Comparison of ENCODE assay signal across 23 cellular contexts in the genomic region with DNA sequence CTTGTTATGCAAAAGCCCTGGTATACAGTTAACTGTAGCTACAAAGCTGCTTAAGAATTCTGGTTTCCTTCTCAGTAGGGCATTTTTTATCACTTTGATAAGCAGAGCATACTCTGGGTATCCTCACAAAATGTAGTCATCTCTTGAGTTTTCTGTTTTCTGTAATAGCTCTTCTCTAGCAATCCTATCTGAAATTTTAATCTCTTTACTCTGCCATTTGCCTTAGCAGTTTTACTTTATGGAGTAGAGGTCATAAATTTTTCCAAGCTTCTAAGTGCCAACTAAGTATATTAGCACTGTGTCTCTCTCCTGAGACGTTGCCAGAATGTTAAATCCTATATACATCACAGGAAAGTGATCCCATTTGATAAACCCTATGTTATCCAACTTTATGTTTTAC. TPM values are rescaled to one million over a fixed set of nuclear protein-coding genes. Genes with fewer than 3 reads are reported as not detected.
DNase-seq lines count a peak whose midpoint lies in the region; ATAC-seq, FAIRE-seq and TF ChIP-seq lines count a peak whose summit lies in the region.
"Had no signal": no experiment of that assay in that cellular context is flagged by ENCODE, and none has a peak within 500 bp of the region (broad histone marks: within the 10 kb centered on the region; RNA-seq: fewer than 3 reads in every experiment).

No MANE protein-coding gene starts in this region.

- H3K9me3 Mint-ChIP-seq in CD4-positive, alpha-beta memory T cell, result peaks cover 0 to 9% (median 5%) of the 10 kb centered on the region in 8 donors
- H3K9me3 Mint-ChIP-seq: HFFc6 had no signal

- in situ Hi-C loops in HepG2 (cut with HindIII; ENCODE audit: extremely low pct_ligation_motif_present, low pct_unique_long_range_greater_than_20kb), result no loop called here

- H3K4me1 ChIP-seq in HepG2 (ENCODE audit: insufficient read depth, low read length), result no peaks in the 10 kb centered on the region
- H3K4me1 ChIP-seq in CD4-positive, alpha-beta memory T cell (ENCODE audit: insufficient read depth, low read length), result no peaks in the 10 kb centered on the region

- no peak for TF ChIP-seq POLR2A in HepG2 (IDR thresholded peaks at IDR 0.05; ENCODE audit: insufficient read depth in 1 of 2, low read depth in 2 of 2, low read length in 2 of 2)

- H2AFZ ChIP-seq in HepG2 (ENCODE audit: low read length), result no peak overlapping the region

- H3K9me3 ChIP-seq in HepG2 (ENCODE audit: low read length), result no peaks in the 10 kb centered on the region
- no peaks in the 10 kb centered on the region for H3K9me3 ChIP-seq in CD4-positive, alpha-beta memory T cell (ENCODE audit: control insufficient read depth in 1 of 2, low read length in 2 of 2)

- TF ChIP-seq CTCF in fibroblast of villous mesenchyme (IDR thresholded peaks at IDR 0.05; ENCODE audit: insufficient read depth, low read depth, low read length) (no peak), HepG2 (CRISPR knock-in tag; IDR thresholded peaks at IDR 0.05) (no peak)

- H3K9ac ChIP-seq in HepG2 (ENCODE audit: insufficient read depth, low read depth, low read length), result no peak overlapping the region

- intact Hi-C loops in HepG2 (cut with micrococcal nuclease; ENCODE audit: unreplicated experiment), result no loop called here
- intact Hi-C loops in CD4-positive, alpha-beta memory T cell (cut with micrococcal nuclease), result no loop called here

- TF ChIP-seq RAD21 in HepG2 (CRISPR knock-in tag; IDR thresholded peaks at IDR 0.05), result no peak

- H3K79me2 ChIP-seq in HepG2 (ENCODE audit: insufficient read depth, low read length), result no peaks in the 10 kb centered on the region

- no peaks in the 10 kb centered on the region for H4K20me1 ChIP-seq in HepG2 (ENCODE audit: insufficient read depth, low read length)

- no peak overlapping the region for H3K27ac Mint-ChIP-seq in CD4-positive, alpha-beta memory T cell
- H3K27ac Mint-ChIP-seq: CD4-positive, alpha-beta T cell; HFFc6 had no signal

- no peaks in the 10 kb centered on the region for H3K36me3 ChIP-seq in HepG2 (replicated peaks in 1 of 2; ENCODE audit: control insufficient read depth in 1 of 2, insufficient read depth in 2 of 2, low read length in 2 of 2)
- no peaks in the 10 kb centered on the region for H3K36me3 ChIP-seq in CD4-positive, alpha-beta memory T cell (ENCODE audit: insufficient read depth, low read length)

- ATAC-seq in SK-N-SH treated with all-trans-retinoic acid at 6 μM for 48 hours (peak; percentile 36; the same call in 2 of the 3 replicates), HepG2 (no peak)
- ATAC-seq: HCT116, K562 had no signal

- H3K4me2 ChIP-seq in HepG2 (ENCODE audit: low read depth, low read length), result no peak overlapping the region

- no peak for TF ChIP-seq EP300 in HepG2 (IDR thresholded peaks at IDR 0.05; ENCODE audit: low read depth in 2 of 2, low read length in 2 of 2)
- TF ChIP-seq EP300 in HepG2 (CRISPR knock-in tag; IDR thresholded peaks at IDR 0.05; ENCODE audit: borderline replicate concordance), result no peak

- no peaks in the 10 kb centered on the region for H3K4me1 Mint-ChIP-seq in CD4-positive, alpha-beta memory T cell

- no peaks in the 10 kb centered on the region for H3K27me3 ChIP-seq in HepG2 (ENCODE audit: control insufficient read depth in 1 of 2, insufficient read depth in 2 of 2, low read length in 2 of 2)
- H3K27me3 ChIP-seq in CD4-positive, alpha-beta memory T cell (ENCODE audit: insufficient read depth, low read length), result no peaks in the 10 kb centered on the region

- no peak for FAIRE-seq in HepG2 (lab: Jason Lieb, UNC)
- FAIRE-seq: A204.1, G401.6, GM12891, K562 had no signal

- H3K36me3 Mint-ChIP-seq in CD4-positive, alpha-beta memory T cell, result no peaks in the 10 kb centered on the region

- DNase-seq in NCI-H82 (lab: John Stamatoyannopoulos, UW), result peak; percentile 79
- DNase-seq in fibroblast of villous mesenchyme (ENCODE audit: low read depth), result peak; percentile 42
- DNase-seq in HepG2 (ENCODE audit: low spot score), result no peak
- no peak for DNase-seq in CD4-positive, alpha-beta memory T cell
- DNase-seq in activated naive CD4-positive, alpha-beta T cell treated with anti-CD3 and anti-CD28 coated beads, Interleukin-2, amount 50 U/mL, for 16 hours, result no peak
- DNase-seq in activated CD4-positive, alpha-beta T cell treated with anti-CD3 and anti-CD28 coated beads, Interleukin-2, amount 50 U/mL, for 4 hours, result no peak
- DNase-seq: AML-193; CD4-positive, alpha-beta T cell; DMS79 treated with DMSO at 0.1 percent for 48 hours; EL; GOT3; H7; HFFc6; IMR-90 had no signal

- POLR2A ChIA-PET in HepG2 (lab: Yijun Ruan, JAX), result no interaction called here
- POLR2A ChIA-PET in CD4-positive, alpha-beta memory T cell (lab: Charles Lee; ENCODE audit: partially characterized antibody), result no interaction called here

- no TSS peak for BruUV-seq in HepG2 (replicated peaks; lab: Mats Ljungman, UMichigan)

- H3K27ac ChIP-seq in HepG2 (ENCODE audit: extremely low read length, insufficient read depth, low read length), result no peak overlapping the region
- H3K27ac ChIP-seq in CD4-positive, alpha-beta memory T cell (ENCODE audit: low read depth, low read length), result no peak overlapping the region
- H3K27ac ChIP-seq: C4-2B, HL-60 had no signal

- no peaks in the 10 kb centered on the region for H3K27me3 Mint-ChIP-seq in CD4-positive, alpha-beta memory T cell
- H3K27me3 Mint-ChIP-seq: CD4-positive, alpha-beta T cell had no signal

- no peak overlapping the region for H3K4me3 ChIP-seq in fibroblast of villous mesenchyme (ENCODE audit: low read depth, low read length)
- no peak overlapping the region for H3K4me3 ChIP-seq in HepG2 (replicated peaks in 1 of 3; ENCODE audit: insufficient read depth in 1 of 3, low read depth in 2 of 3, low read length in 3 of 3)
- H3K4me3 ChIP-seq in CD4-positive, alpha-beta memory T cell (ENCODE audit: low read length in 2 of 2), result no peak overlapping the region
- H3K4me3 ChIP-seq: K562 had no signal

- WGBS in HepG2 (ENCODE audit: low lambda C conversion rate), result 6% methylated on average over 1 of the region's 1 CpG

- H3K4me3 Mint-ChIP-seq in CD4-positive, alpha-beta memory T cell, result no peak overlapping the region
- H3K4me3 Mint-ChIP-seq: CD4-positive, alpha-beta T cell; HFFc6 had no signal

- CTCF ChIA-PET in HepG2 (lab: Yijun Ruan, JAX; ENCODE audit: low intra/inter-chr PET ratio, low total read pairs), result no interaction called here
- CTCF ChIA-PET in CD4-positive, alpha-beta memory T cell (lab: Charles Lee; ENCODE audit: partially characterized antibody), result no interaction called here

TF ChIP-seq in SK-N-SH treated with all-trans-retinoic acid at 6 μM for 48 hours, 23 proteins besides CTCF, POLR2A, EP300 and RAD21:
- TF ChIP-seq ISL1 (CRISPR knock-in tag; IDR thresholded peaks at IDR 0.05), result peak; percentile 93
- no peak for TF ChIP-seq ZFP30 (CRISPR knock-in tag; IDR thresholded peaks at IDR 0.05)
TF ChIP-seq in SK-N-SH treated with all-trans-retinoic acid at 6 μM for 48 hours: peak in this region for 1.

TF ChIP-seq in HepG2, 621 proteins besides CTCF, POLR2A, EP300 and RAD21:
- no peak for TF ChIP-seq MTF1 (CRISPR knock-in tag; IDR thresholded peaks at IDR 0.05)
- TF ChIP-seq ZEB1 (IDR thresholded peaks at IDR 0.05; ENCODE audit: insufficient replicate concordance, low read depth), result no peak
- TF ChIP-seq SNAI1 (CRISPR knock-in tag; IDR thresholded peaks at IDR 0.05; ENCODE audit: borderline replicate concordance), result no peak
- TF ChIP-seq, protein P1, sequence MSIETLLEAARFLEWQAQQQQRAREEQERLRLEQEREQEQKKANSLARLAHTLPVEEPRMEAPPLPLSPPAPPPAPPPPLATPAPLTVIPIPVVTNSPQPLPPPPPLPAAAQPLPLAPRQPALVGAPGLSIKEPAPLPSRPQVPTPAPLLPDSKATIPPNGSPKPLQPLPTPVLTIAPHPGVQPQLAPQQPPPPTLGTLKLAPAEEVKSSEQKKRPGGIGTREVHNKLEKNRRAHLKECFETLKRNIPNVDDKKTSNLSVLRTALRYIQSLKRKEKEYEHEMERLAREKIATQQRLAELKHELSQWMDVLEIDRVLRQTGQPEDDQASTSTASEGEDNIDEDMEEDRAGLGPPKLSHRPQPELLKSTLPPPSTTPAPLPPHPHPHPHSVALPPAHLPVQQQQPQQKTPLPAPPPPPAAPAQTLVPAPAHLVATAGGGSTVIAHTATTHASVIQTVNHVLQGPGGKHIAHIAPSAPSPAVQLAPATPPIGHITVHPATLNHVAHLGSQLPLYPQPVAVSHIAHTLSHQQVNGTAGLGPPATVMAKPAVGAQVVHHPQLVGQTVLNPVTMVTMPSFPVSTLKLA (IDR thresholded peaks at IDR 0.05), result no peak
- TF ChIP-seq ZSCAN12 (CRISPR knock-in tag; IDR thresholded peaks at IDR 0.05), result no peak
- no peak for TF ChIP-seq ZNF441 (CRISPR knock-in tag; IDR thresholded peaks at IDR 0.05; ENCODE audit: borderline replicate concordance)

RNA-seq across cellular contexts. Expression of a gene that starts 28.0 kb away (rescaled TPM):
- total RNA-seq in fibroblast of villous mesenchyme (0.32 and 0.86 TPM in 2 replicates), HepG2 (2016; rRNA removed; fragmentation: Illumina TruSeq; extraction: Trizol) (0.15 TPM in 2 replicates)
- total RNA-seq in HepG2 (2016; cell fraction: cytosol; rRNA removed; fragmentation: Illumina TruSeq; extraction: Trizol; ENCODE audit: low read depth), result 0.61 TPM in 1 of 2 replicates, not detected in the other
- total RNA-seq in HepG2 (2016; cell fraction: insoluble cytoplasmic fraction; rRNA removed; fragmentation: Illumina TruSeq; extraction: Trizol), result 0.04 and 0.17 TPM in 2 replicates
- 0.06 and 0.24 TPM in 2 replicates for total RNA-seq in HepG2 (2016; cell fraction: membrane; rRNA removed; fragmentation: Illumina TruSeq; extraction: Trizol)
- total RNA-seq in HepG2 (2016; cell fraction: nucleus; rRNA removed; fragmentation: Illumina TruSeq; extraction: Trizol), result 0.19 and 0.28 TPM in 2 replicates
- polyA plus RNA-seq in HepG2 (2011; rRNA removed), result 0.09 TPM in 1 of 2 replicates, not detected in the other
- polyA plus RNA-seq in HepG2 (2011; cell fraction: cytosol; rRNA removed), result not detected in 2 replicates
- polyA plus RNA-seq in HepG2 (2011; cell fraction: nucleus; rRNA removed), result 0.12 TPM in 1 of 2 replicates, not detected in the other
- not detected in 2 replicates for polyA plus RNA-seq in HepG2 (2012)
- 0.03 TPM in 1 of 2 replicates, not detected in the other for polyA plus RNA-seq in HepG2 (2016; cell fraction: cytosol; fragmentation: Illumina TruSeq; extraction: Trizol; ENCODE audit: low read depth)
- polyA plus RNA-seq in HepG2 (2016; cell fraction: insoluble cytoplasmic fraction; fragmentation: Illumina TruSeq; extraction: Trizol; ENCODE audit: low read depth), result 0.39 TPM in 1 of 2 replicates, not detected in the other
- polyA plus RNA-seq in HepG2 (2016; cell fraction: membrane; fragmentation: Illumina TruSeq; extraction: Trizol; ENCODE audit: low read depth), result 0.05 TPM in 1 of 2 replicates, not detected in the other
- 0.34 and 0.40 TPM in 2 replicates for polyA plus RNA-seq in HepG2 (2016; cell fraction: nucleus; fragmentation: Illumina TruSeq; extraction: Trizol; ENCODE audit: insufficient read depth, low read depth)
- not detected in 2 replicates for polyA minus RNA-seq in HepG2 (2011; rRNA and poly(A)+ RNA removed; ENCODE audit: low replicate concordance)
- polyA minus RNA-seq in HepG2 (2011; cell fraction: cytosol; rRNA and poly(A)+ RNA removed), result not detected in 2 replicates
- polyA minus RNA-seq in HepG2 (2011; cell fraction: nucleus; rRNA and poly(A)+ RNA removed), result not detected in 2 replicates
- total RNA-seq in CD4-positive, alpha-beta memory T cell, result not detected
- 1 to 10 TPM in 1 of 2 donors, under 1 TPM in 1; 0.11 to 4.6 TPM for polyA plus RNA-seq in CD4-positive, alpha-beta memory T cell
- total RNA-seq: H7, HT1080, K562 had no signal
- polyA plus RNA-seq: K562 had no signal

Comparison
In these comparisons a context has a peak if more than half of its experiments do, and no peak if none do; other contexts are left out.
1. DNase-seq: peak in NCI-H82 (single experiment) and fibroblast of villous mesenchyme (single experiment); none in HepG2 (single experiment), CD4-positive, alpha-beta memory T cell (0 of 5), activated naive CD4-positive, alpha-beta T cell treated with anti-CD3 and anti-CD28 coated beads, Interleukin-2, amount 50 U/mL, for 16 hours (single experiment) and activated CD4-positive, alpha-beta T cell treated with anti-CD3 and anti-CD28 coated beads, Interleukin-2, amount 50 U/mL, for 4 hours (0 of 2).